In genomic region chr11:92107331-92107730, GRCh38 we compare ENCODE assay signal across 1 cellular context.
TF ChIP-seq lines count a peak whose summit lies in the region.

No MANE protein-coding gene starts in this region.

TF ChIP-seq in GM23338, 12 proteins besides CTCF, POLR2A, EP300 and RAD21:
- no peak for TF ChIP-seq NANOG (IDR thresholded peaks at IDR 0.05; ENCODE audit: borderline replicate concordance)
- no peak for TF ChIP-seq EZH2 (IDR thresholded peaks at IDR 0.05; ENCODE audit: low read depth, unreplicated experiment)
- TF ChIP-seq ZNF114 (CRISPR knock-in tag; IDR thresholded peaks at IDR 0.05) = no peak
- no peak for TF ChIP-seq CREB1 (CRISPR knock-in tag; IDR thresholded peaks at IDR 0.05; ENCODE audit: low read depth)
- TF ChIP-seq STAT1 (IDR thresholded peaks at IDR 0.05; ENCODE audit: unreplicated experiment) = no peak
- TF ChIP-seq, protein P1, sequence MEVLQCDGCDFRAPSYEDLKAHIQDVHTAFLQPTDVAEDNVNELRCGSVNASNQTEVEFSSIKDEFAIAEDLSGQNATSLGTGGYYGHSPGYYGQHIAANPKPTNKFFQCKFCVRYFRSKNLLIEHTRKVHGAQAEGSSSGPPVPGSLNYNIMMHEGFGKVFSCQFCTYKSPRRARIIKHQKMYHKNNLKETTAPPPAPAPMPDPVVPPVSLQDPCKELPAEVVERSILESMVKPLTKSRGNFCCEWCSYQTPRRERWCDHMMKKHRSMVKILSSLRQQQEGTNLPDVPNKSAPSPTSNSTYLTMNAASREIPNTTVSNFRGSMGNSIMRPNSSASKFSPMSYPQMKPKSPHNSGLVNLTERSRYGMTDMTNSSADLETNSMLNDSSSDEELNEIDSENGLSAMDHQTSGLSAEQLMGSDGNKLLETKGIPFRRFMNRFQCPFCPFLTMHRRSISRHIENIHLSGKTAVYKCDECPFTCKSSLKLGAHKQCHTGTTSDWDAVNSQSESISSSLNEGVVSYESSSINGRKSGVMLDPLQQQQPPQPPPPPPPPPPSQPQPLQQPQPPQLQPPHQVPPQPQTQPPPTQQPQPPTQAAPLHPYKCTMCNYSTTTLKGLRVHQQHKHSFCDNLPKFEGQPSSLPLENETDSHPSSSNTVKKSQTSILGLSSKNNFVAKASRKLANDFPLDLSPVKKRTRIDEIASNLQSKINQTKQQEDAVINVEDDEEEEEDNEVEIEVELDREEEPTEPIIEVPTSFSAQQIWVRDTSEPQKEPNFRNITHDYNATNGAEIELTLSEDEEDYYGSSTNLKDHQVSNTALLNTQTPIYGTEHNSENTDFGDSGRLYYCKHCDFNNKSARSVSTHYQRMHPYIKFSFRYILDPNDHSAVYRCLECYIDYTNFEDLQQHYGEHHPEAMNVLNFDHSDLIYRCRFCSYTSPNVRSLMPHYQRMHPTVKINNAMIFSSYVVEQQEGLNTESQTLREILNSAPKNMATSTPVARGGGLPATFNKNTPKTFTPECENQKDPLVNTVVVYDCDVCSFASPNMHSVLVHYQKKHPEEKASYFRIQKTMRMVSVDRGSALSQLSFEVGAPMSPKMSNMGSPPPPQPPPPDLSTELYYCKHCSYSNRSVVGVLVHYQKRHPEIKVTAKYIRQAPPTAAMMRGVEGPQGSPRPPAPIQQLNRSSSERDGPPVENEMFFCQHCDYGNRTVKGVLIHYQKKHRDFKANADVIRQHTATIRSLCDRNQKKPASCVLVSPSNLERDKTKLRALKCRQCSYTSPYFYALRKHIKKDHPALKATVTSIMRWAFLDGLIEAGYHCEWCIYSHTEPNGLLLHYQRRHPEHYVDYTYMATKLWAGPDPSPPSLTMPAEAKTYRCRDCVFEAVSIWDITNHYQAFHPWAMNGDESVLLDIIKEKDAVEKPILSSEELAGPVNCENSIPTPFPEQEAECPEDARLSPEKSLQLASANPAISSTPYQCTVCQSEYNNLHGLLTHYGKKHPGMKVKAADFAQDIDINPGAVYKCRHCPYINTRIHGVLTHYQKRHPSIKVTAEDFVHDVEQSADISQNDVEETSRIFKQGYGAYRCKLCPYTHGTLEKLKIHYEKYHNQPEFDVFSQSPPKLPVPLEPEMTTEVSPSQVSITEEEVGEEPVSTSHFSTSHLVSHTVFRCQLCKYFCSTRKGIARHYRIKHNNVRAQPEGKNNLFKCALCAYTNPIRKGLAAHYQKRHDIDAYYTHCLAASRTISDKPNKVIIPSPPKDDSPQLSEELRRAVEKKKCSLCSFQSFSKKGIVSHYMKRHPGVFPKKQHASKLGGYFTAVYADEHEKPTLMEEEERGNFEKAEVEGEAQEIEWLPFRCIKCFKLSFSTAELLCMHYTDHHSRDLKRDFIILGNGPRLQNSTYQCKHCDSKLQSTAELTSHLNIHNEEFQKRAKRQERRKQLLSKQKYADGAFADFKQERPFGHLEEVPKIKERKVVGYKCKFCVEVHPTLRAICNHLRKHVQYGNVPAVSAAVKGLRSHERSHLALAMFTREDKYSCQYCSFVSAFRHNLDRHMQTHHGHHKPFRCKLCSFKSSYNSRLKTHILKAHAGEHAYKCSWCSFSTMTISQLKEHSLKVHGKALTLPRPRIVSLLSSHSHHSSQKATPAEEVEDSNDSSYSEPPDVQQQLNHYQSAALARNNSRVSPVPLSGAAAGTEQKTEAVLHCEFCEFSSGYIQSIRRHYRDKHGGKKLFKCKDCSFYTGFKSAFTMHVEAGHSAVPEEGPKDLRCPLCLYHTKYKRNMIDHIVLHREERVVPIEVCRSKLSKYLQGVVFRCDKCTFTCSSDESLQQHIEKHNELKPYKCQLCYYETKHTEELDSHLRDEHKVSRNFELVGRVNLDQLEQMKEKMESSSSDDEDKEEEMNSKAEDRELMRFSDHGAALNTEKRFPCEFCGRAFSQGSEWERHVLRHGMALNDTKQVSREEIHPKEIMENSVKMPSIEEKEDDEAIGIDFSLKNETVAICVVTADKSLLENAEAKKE (CRISPR knock-in tag; IDR thresholded peaks at IDR 0.05) = no peak
- TF ChIP-seq, protein P2, sequence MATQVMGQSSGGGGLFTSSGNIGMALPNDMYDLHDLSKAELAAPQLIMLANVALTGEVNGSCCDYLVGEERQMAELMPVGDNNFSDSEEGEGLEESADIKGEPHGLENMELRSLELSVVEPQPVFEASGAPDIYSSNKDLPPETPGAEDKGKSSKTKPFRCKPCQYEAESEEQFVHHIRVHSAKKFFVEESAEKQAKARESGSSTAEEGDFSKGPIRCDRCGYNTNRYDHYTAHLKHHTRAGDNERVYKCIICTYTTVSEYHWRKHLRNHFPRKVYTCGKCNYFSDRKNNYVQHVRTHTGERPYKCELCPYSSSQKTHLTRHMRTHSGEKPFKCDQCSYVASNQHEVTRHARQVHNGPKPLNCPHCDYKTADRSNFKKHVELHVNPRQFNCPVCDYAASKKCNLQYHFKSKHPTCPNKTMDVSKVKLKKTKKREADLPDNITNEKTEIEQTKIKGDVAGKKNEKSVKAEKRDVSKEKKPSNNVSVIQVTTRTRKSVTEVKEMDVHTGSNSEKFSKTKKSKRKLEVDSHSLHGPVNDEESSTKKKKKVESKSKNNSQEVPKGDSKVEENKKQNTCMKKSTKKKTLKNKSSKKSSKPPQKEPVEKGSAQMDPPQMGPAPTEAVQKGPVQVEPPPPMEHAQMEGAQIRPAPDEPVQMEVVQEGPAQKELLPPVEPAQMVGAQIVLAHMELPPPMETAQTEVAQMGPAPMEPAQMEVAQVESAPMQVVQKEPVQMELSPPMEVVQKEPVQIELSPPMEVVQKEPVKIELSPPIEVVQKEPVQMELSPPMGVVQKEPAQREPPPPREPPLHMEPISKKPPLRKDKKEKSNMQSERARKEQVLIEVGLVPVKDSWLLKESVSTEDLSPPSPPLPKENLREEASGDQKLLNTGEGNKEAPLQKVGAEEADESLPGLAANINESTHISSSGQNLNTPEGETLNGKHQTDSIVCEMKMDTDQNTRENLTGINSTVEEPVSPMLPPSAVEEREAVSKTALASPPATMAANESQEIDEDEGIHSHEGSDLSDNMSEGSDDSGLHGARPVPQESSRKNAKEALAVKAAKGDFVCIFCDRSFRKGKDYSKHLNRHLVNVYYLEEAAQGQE (IDR thresholded peaks at IDR 0.05; ENCODE audit: unreplicated experiment) = no peak
- TF ChIP-seq, protein P3, sequence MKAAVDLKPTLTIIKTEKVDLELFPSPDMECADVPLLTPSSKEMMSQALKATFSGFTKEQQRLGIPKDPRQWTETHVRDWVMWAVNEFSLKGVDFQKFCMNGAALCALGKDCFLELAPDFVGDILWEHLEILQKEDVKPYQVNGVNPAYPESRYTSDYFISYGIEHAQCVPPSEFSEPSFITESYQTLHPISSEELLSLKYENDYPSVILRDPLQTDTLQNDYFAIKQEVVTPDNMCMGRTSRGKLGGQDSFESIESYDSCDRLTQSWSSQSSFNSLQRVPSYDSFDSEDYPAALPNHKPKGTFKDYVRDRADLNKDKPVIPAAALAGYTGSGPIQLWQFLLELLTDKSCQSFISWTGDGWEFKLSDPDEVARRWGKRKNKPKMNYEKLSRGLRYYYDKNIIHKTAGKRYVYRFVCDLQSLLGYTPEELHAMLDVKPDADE (IDR thresholded peaks at IDR 0.05) = no peak
- no peak for TF ChIP-seq EZH2phosphoT487 (IDR thresholded peaks at IDR 0.05; ENCODE audit: unreplicated experiment)
- no peak for TF ChIP-seq POLR2AphosphoS5 (IDR thresholded peaks at IDR 0.05; ENCODE audit: low read depth)
- TF ChIP-seq ZNF331 (CRISPR knock-in tag; IDR thresholded peaks at IDR 0.05; ENCODE audit: low read depth) = no peak
- no peak for TF ChIP-seq JUNB (IDR thresholded peaks at IDR 0.05; ENCODE audit: unreplicated experiment)
